13 cellular contexts compared by ENCODE assay signal in the genomic region with DNA sequence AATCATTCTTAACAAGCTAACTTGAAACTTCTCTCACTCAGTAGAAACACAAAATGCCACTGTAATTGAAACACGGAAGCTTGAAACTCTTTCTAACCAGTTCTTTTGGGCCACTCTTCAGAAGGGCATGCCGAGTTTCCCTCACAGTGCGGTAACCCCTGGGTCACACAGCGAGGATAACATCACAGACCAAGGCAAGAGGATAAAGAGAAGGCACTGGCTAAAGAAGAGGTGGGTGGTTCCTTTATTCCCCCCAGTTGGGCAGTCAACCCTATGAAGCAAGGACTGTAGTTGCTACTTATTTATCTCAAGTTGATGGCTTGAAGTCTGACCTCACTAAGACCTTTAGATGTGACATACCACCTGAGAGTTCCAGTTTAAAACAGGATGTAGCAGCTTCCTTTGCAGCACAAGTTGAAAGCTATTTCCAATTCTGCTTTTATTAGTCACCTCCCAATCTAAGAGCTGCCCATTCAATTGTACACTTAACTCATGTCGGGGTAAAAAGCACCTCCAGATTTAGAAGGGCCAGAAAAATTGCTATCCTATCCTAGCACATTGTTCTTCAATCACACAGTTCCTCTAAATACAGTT.
DNase-seq lines count a peak whose midpoint lies in the region; ATAC-seq, FAIRE-seq and TF ChIP-seq lines count a peak whose summit lies in the region.
"Had no signal": no experiment of that assay in that cellular context is flagged by ENCODE, and none has a peak within 500 bp of the region (broad histone marks: within the 10 kb centered on the region; RNA-seq: fewer than 3 reads in every experiment).

No MANE protein-coding gene starts in this region.

- TF ChIP-seq POLR2A in GM12891 (IDR thresholded peaks at IDR 0.05; ENCODE audit: low read depth, low read length), result no peak

- no peak overlapping the region for H3K4me2 ChIP-seq in astrocyte (ENCODE audit: low read length)

- peaks cover 20% of the 10 kb centered on the region for H4K20me1 ChIP-seq in astrocyte (ENCODE audit: insufficient read depth, low read length)

- no peaks in the 10 kb centered on the region for H3K36me3 ChIP-seq in astrocyte (ENCODE audit: insufficient read depth, low read length)

- peak; percentile 57 for ATAC-seq in GM19328 (IDR thresholded peaks at IDR 0.05; ENCODE audit: unreplicated experiment)
- ATAC-seq in HG02870 (IDR thresholded peaks at IDR 0.05; ENCODE audit: unreplicated experiment), result peak; percentile 83
- ATAC-seq in HG03039 (IDR thresholded peaks at IDR 0.05; ENCODE audit: unreplicated experiment), result no peak
- ATAC-seq: activated naive CD8-positive, alpha-beta T cell treated with anti-CD3 and anti-CD28 coated beads, Interleukin-2, amount 50 U/mL, for 24 hours; left lobe of liver; Panc1; sciatic nerve had no signal

- H3K4me3 Mint-ChIP-seq in astrocyte (ENCODE audit: unreplicated experiment), result no peak overlapping the region
- H3K4me3 Mint-ChIP-seq: activated naive CD8-positive, alpha-beta T cell treated with anti-CD3 and anti-CD28 coated beads, Interleukin-2, amount 50 U/mL, for 24 hours; CD14-positive monocyte had no signal

- no peak overlapping the region for H3K4me3 ChIP-seq in astrocyte (ENCODE audit: insufficient read depth, low read depth, low read length)

- in situ Hi-C loops in ACHN (cut with HindIII; ENCODE audit: low pct_ligation_motif_present, low pct_unique_long_range_greater_than_20kb, low sequenced_read_pairs), result no loop called here

- no peaks in the 10 kb centered on the region for H3K27me3 Mint-ChIP-seq in astrocyte (ENCODE audit: low read depth, unreplicated experiment)
- H3K27me3 Mint-ChIP-seq: activated naive CD8-positive, alpha-beta T cell treated with anti-CD3 and anti-CD28 coated beads, Interleukin-2, amount 50 U/mL, for 24 hours had no signal

- TF ChIP-seq CTCF in astrocyte (IDR thresholded peaks at IDR 0.05; ENCODE audit: insufficient read depth, low read depth, low read length), result no peak

- DNase-seq in GM12891 (ENCODE audit: insufficient read length, low spot score), result peak; percentile 6
- DNase-seq in astrocyte (ENCODE audit: low read depth), result no peak
- no peak for DNase-seq in occipital lobe (lab: John Stamatoyannopoulos, UW)
- no peak for DNase-seq in cortex of kidney (lab: John Stamatoyannopoulos, UW)
- no peak for DNase-seq in ACHN
- DNase-seq: activated naive CD8-positive, alpha-beta T cell treated with anti-CD3 and anti-CD28 coated beads, Interleukin-2, amount 50 U/mL, for 24 hours had no signal

- no peak overlapping the region for H3K27ac ChIP-seq in astrocyte (ENCODE audit: low read depth, low read length)

- peak overlapping the region; percentile 22 for H3K27ac Mint-ChIP-seq in astrocyte (ENCODE audit: unreplicated experiment)
- H3K27ac Mint-ChIP-seq: activated naive CD8-positive, alpha-beta T cell treated with anti-CD3 and anti-CD28 coated beads, Interleukin-2, amount 50 U/mL, for 24 hours had no signal

- H3K27me3 ChIP-seq in astrocyte (ENCODE audit: insufficient read depth, low read length), result no peaks in the 10 kb centered on the region

- peaks cover 23% of the 10 kb centered on the region for H3K4me1 Mint-ChIP-seq in astrocyte (ENCODE audit: low read depth, unreplicated experiment)

- H3K9me3 ChIP-seq in astrocyte (ENCODE audit: insufficient read depth, low read depth, low read length), result no peaks in the 10 kb centered on the region

- peaks cover 4% of the 10 kb centered on the region for H3K79me2 ChIP-seq in astrocyte (ENCODE audit: insufficient read depth, low read length)

- peaks cover 12% of the 10 kb centered on the region for H3K4me1 ChIP-seq in astrocyte (ENCODE audit: insufficient read depth, low read length)

- FAIRE-seq in GM12891 (lab: Jason Lieb, UNC) (peak; percentile 78), astrocyte (lab: Jason Lieb, UNC) (no peak)

- H3K36me3 Mint-ChIP-seq in astrocyte (ENCODE audit: low read depth, unreplicated experiment), result no peaks in the 10 kb centered on the region
- H3K36me3 Mint-ChIP-seq: CD14-positive monocyte had no signal

- H2AFZ ChIP-seq in astrocyte (ENCODE audit: low read depth, low read length), result no peak overlapping the region

- peaks cover 1% of the 10 kb centered on the region for H3K9me3 Mint-ChIP-seq in astrocyte (ENCODE audit: unreplicated experiment)

- no peak overlapping the region for H3K9ac ChIP-seq in astrocyte (ENCODE audit: low read length)

TF ChIP-seq in GM12891, 5 proteins besides CTCF, POLR2A, EP300 and RAD21:
- peak; percentile 61 for TF ChIP-seq SPI1 (IDR thresholded peaks at IDR 0.05; ENCODE audit: low read depth, low read length)
- TF ChIP-seq PAX5 (IDR thresholded peaks at IDR 0.05; ENCODE audit: insufficient read depth, low read length, severe bottlenecking), result no peak
